ENCODE assay signal across 1 cellular context in the genomic region with DNA sequence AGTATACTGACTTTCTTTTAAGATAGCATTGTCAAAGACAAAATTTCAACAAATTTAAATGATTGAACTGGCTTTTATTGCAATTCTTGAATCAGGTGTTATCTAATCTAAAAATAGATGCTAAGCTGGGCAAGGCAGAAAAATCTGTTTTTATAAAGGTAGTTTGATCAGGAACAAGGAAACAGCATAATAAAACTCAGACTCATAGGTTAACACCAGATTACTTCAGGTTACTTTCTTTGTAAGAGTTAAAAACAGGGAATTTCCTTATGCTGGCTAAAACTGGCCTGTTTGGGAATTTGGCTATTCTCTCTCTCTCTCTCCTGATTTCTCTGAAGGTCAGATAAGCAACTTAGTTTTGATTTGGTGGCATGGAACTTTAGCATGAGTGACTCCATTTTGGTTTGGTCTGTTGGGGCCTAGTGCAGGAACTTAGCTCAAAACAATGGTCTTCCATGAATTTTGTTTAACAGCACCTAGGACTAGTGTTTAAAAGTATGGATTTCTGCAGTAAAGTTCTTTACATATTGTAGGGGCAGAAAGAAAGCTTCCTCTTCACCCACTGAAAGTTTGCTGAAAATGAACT.
TF ChIP-seq lines count a peak whose summit lies in the region.

No MANE protein-coding gene starts in this region.

TF ChIP-seq in K562, 482 proteins besides CTCF, POLR2A, EP300 and RAD21 (continued from another document):
- TF ChIP-seq, protein P1, sequence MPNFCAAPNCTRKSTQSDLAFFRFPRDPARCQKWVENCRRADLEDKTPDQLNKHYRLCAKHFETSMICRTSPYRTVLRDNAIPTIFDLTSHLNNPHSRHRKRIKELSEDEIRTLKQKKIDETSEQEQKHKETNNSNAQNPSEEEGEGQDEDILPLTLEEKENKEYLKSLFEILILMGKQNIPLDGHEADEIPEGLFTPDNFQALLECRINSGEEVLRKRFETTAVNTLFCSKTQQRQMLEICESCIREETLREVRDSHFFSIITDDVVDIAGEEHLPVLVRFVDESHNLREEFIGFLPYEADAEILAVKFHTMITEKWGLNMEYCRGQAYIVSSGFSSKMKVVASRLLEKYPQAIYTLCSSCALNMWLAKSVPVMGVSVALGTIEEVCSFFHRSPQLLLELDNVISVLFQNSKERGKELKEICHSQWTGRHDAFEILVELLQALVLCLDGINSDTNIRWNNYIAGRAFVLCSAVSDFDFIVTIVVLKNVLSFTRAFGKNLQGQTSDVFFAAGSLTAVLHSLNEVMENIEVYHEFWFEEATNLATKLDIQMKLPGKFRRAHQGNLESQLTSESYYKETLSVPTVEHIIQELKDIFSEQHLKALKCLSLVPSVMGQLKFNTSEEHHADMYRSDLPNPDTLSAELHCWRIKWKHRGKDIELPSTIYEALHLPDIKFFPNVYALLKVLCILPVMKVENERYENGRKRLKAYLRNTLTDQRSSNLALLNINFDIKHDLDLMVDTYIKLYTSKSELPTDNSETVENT (CRISPR knock-in tag; IDR thresholded peaks at IDR 0.05) = no peak
